ENCODE assay signal across 16 cellular contexts in genomic region chr7:79287976-79288375, GRCh38.
"Had no signal": no experiment of that assay in that cellular context is flagged by ENCODE, and none has a peak within 500 bp of the region (broad histone marks: within the 10 kb centered on the region; RNA-seq: fewer than 3 reads in every experiment).

No MANE protein-coding gene starts in this region.

- H3K27ac Mint-ChIP-seq: activated T-helper 2 cell treated with anti-CD3 and anti-CD28 coated beads, Interferon-gamma antibody, Interleukin-2, Interleukin-4, amounts not matched to agents 10 μg/mL and 5 μg/mL and 100 μg/mL, durations not matched to agents 14 hours and 24 hours and 36 hours; brain; endodermal cell; memory B cell; stimulated activated naive CD8-positive, alpha-beta T cell treated with anti-CD3 and anti-CD28 coated beads, Interleukin-15, Interleukin-2, amounts not matched to agents 100 ng/mL and 50 ng/mL, for 24 hours; T-helper 17 cell had no signal

- H3K4me3 ChIP-seq: upper lobe of left lung had no signal

- H3K4me3 Mint-ChIP-seq: brain; endodermal cell; memory B cell; stimulated activated naive CD8-positive, alpha-beta T cell treated with anti-CD3 and anti-CD28 coated beads, Interleukin-15, Interleukin-2, amounts not matched to agents 100 ng/mL and 50 ng/mL, for 24 hours; T-helper 17 cell had no signal

- H3K27me3 Mint-ChIP-seq: brain, memory B cell, T-helper 17 cell had no signal

- DNase-seq: activated CD4-positive, alpha-beta T cell treated with anti-CD3 and anti-CD28 coated beads, Interleukin-2, amount 50 U/mL, for 1 hour; activated naive CD4-positive, alpha-beta T cell treated with anti-CD3 and anti-CD28 coated beads, Interleukin-2, amount 50 U/mL, for 16 hours; cerebellar nuclear complex; dermis blood vessel endothelial cell; endodermal cell; erythroblast; hypothalamus; left cardiac atrium; stimulated activated CD4-positive, alpha-beta T cell treated with anti-CD3 and anti-CD28 coated beads, Interleukin-4, amount 100 ng/mL, for 1 hour; stimulated activated CD8-positive, alpha-beta memory T cell treated with anti-CD3 and anti-CD28 coated beads, Interleukin-4, amount 100 ng/mL, for 48 hours; T-helper 17 cell; upper lobe of left lung had no signal

- H3K36me3 Mint-ChIP-seq: brain, memory B cell had no signal

- H3K4me1 Mint-ChIP-seq: endodermal cell, memory B cell, T-helper 17 cell had no signal

- H3K27me3 ChIP-seq: upper lobe of left lung had no signal

- H3K36me3 ChIP-seq: upper lobe of left lung had no signal

- ATAC-seq: left cardiac atrium, T-helper 17 cell had no signal

- H3K27ac ChIP-seq: upper lobe of left lung had no signal

- H3K9me3 Mint-ChIP-seq: activated T-helper 2 cell treated with anti-CD3 and anti-CD28 coated beads, Interferon-gamma antibody, Interleukin-2, Interleukin-4, amounts not matched to agents 10 μg/mL and 5 μg/mL and 100 μg/mL, durations not matched to agents 14 hours and 24 hours and 36 hours; brain; endodermal cell; stimulated activated naive CD8-positive, alpha-beta T cell treated with anti-CD3 and anti-CD28 coated beads, Interleukin-15, Interleukin-2, amounts not matched to agents 100 ng/mL and 50 ng/mL, for 24 hours had no signal

- H3K9me3 ChIP-seq: upper lobe of left lung had no signal

- H3K4me1 ChIP-seq: upper lobe of left lung had no signal
